In the genomic region with DNA sequence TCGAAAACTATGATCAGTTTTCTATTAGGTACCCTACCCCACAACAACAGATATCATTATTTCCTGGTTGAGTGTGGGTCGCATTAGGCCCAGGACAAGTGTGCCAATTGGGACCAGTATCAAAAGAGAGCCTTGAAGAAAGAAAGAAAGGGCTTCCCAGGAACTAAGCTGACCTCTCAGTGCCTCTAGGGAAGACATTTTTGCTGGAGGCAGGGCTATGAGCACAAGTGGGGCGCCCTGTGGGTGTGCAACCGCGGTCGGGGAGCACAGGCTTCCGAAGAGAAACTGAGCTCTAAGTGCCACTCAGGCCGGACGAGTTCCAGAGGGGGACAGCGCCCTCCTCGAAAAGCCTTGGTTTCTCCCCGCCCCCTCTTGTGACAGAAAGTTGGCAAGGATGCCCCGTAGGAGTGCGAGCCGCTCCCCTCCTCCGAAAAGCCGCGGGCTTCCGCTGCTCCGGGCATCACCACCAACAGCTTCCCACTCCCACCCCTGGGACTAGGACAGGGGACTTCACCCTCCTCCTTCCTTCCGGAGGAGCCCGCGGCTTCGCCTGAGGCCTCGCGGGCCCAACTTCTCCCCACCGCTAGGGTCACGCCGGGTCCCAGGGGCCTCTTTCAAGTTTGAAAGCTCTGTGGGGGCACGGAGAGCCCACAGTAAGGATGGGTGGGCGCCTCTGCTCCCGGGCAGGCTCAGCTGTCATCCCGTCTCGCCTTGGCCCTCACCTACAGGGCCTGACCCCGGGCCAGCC, we compare ENCODE assay signal across 1 cellular context.
TF ChIP-seq lines count a peak whose summit lies in the region.

No MANE protein-coding gene starts in this region.

TF ChIP-seq in HCT116, 20 proteins besides CTCF, POLR2A, EP300 and RAD21 (continued from another document):
- TF ChIP-seq, protein P1, sequence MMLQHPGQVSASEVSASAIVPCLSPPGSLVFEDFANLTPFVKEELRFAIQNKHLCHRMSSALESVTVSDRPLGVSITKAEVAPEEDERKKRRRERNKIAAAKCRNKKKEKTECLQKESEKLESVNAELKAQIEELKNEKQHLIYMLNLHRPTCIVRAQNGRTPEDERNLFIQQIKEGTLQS (IDR thresholded peaks at IDR 0.05): no peak
